ENCODE assay signal across 25 cellular contexts in genomic region chr1:231252336-231252735, GRCh38.
"Had no signal": no experiment of that assay in that cellular context is flagged by ENCODE, and none has a peak within 500 bp of the region (broad histone marks: within the 10 kb centered on the region; RNA-seq: fewer than 3 reads in every experiment).

No MANE protein-coding gene starts in this region.

- ATAC-seq: activated T-cell treated with anti-CD3 and anti-CD28 coated beads, Interleukin-2, amount 50 U/mL, for 4 hours; effector memory CD8-positive, alpha-beta T cell; heart right ventricle; lower lobe of right lung; natural killer cell had no signal

- H3K4me1 ChIP-seq: colonic mucosa, heart right ventricle, thyroid gland had no signal

- H3K9me3 Mint-ChIP-seq: activated B cell treated with CpG ODN at 0.5 μM for 24 hours; activated T-cell treated with anti-CD3 and anti-CD28 coated beads, Interleukin-2, amount 50 U/mL, for 4 hours; mesothelial cell of epicardium; natural killer cell had no signal

- H3K4me3 ChIP-seq: colonic mucosa, dorsolateral prefrontal cortex, heart right ventricle, lower lobe of right lung, thyroid gland had no signal

- H3K27ac ChIP-seq: colonic mucosa, dorsolateral prefrontal cortex, heart right ventricle, lower lobe of right lung, thyroid gland had no signal

- H3K27me3 Mint-ChIP-seq: activated B cell treated with CpG ODN at 0.5 μM for 24 hours; activated naive CD8-positive, alpha-beta T cell treated with anti-CD3 and anti-CD28 coated beads, Interleukin-2, amount 10 ng/mL, durations not matched to agents 7 days and 5 days; effector memory CD8-positive, alpha-beta T cell; progenitor cell of endocrine pancreas; stimulated activated naive CD8-positive, alpha-beta T cell treated with anti-CD3 and anti-CD28 coated beads, Interleukin-15, Interleukin-2, amounts not matched to agents 100 ng/mL and 50 ng/mL, for 24 hours had no signal

- H3K4me1 Mint-ChIP-seq: activated B cell treated with CpG ODN at 0.5 μM for 24 hours, mesothelial cell of epicardium had no signal

- H3K27ac Mint-ChIP-seq: activated B cell treated with CpG ODN at 0.5 μM for 24 hours; activated naive CD8-positive, alpha-beta T cell treated with anti-CD3 and anti-CD28 coated beads, Interleukin-2, amount 10 ng/mL, durations not matched to agents 7 days and 5 days; activated T-helper 2 cell treated with anti-CD3 and anti-CD28 coated beads, Interferon-gamma antibody, Interleukin-2, Interleukin-4, amounts not matched to agents 10 μg/mL and 5 μg/mL and 100 μg/mL, durations not matched to agents 14 hours and 24 hours and 36 hours; effector memory CD8-positive, alpha-beta T cell; mesothelial cell of epicardium; stimulated activated naive CD8-positive, alpha-beta T cell treated with anti-CD3 and anti-CD28 coated beads, Interleukin-15, Interleukin-2, amounts not matched to agents 100 ng/mL and 50 ng/mL, for 24 hours; T-helper 1 cell treated with Interleukin-12 subunit alpha and Interleukin-12 subunit beta and Interleukin-4 antibody, amounts not matched to agents 30 μg/mL and 1 μg/mL, for 36 hours had no signal

- H3K9me3 ChIP-seq: colonic mucosa, heart right ventricle, lower lobe of right lung, thyroid gland had no signal

- H3K27me3 ChIP-seq: colonic mucosa, dorsolateral prefrontal cortex, heart right ventricle, thyroid gland had no signal

- H3K4me3 Mint-ChIP-seq: activated B cell treated with CpG ODN at 0.5 μM for 24 hours; activated naive CD8-positive, alpha-beta T cell treated with anti-CD3 and anti-CD28 coated beads, Interleukin-2, amount 10 ng/mL, durations not matched to agents 7 days and 5 days; activated T-cell treated with anti-CD3 and anti-CD28 coated beads, Interleukin-2, amount 50 U/mL, for 4 hours; effector memory CD8-positive, alpha-beta T cell; mesothelial cell of epicardium; natural killer cell; stimulated activated naive CD8-positive, alpha-beta T cell treated with anti-CD3 and anti-CD28 coated beads, Interleukin-15, Interleukin-2, amounts not matched to agents 100 ng/mL and 50 ng/mL, for 24 hours; T-helper 1 cell treated with Interleukin-12 subunit alpha and Interleukin-12 subunit beta and Interleukin-4 antibody, amounts not matched to agents 30 μg/mL and 1 μg/mL, for 36 hours had no signal

- DNase-seq: activated B cell treated with CpG ODN at 0.5 μM for 24 hours; activated CD4-positive, alpha-beta T cell treated with anti-CD3 and anti-CD28 coated beads for 4 hours; activated CD4-positive, alpha-beta T cell treated with anti-CD3 and anti-CD28 coated beads, Interleukin-2, amount 50 U/mL, for 48 hours; activated CD8-positive, alpha-beta memory T cell treated with anti-CD3 and anti-CD28 coated beads, Interleukin-2, amount 50 U/mL, for 48 hours; activated naive CD4-positive, alpha-beta T cell treated with Interleukin-2 at 50 U/mL for 16 hours; activated naive CD8-positive, alpha-beta T cell treated with anti-CD3 and anti-CD28 coated beads, Interleukin-2, amount 10 ng/mL, durations not matched to agents 7 days and 5 days; activated T-cell treated with anti-CD3 and anti-CD28 coated beads, Interleukin-2, amount 50 U/mL, for 4 hours; amniotic stem cell; colonic mucosa; dorsolateral prefrontal cortex; effector memory CD8-positive, alpha-beta T cell; heart right ventricle; kidney; lower lobe of right lung; natural killer cell; retina; stimulated activated CD4-positive, alpha-beta T cell treated with anti-CD3 and anti-CD28 coated beads, Interleukin-4, amount 100 ng/mL, for 24 hours; substantia nigra; T1000; thyroid gland had no signal
